Comparison of ENCODE assay signal across 12 cellular contexts in the genomic region with DNA sequence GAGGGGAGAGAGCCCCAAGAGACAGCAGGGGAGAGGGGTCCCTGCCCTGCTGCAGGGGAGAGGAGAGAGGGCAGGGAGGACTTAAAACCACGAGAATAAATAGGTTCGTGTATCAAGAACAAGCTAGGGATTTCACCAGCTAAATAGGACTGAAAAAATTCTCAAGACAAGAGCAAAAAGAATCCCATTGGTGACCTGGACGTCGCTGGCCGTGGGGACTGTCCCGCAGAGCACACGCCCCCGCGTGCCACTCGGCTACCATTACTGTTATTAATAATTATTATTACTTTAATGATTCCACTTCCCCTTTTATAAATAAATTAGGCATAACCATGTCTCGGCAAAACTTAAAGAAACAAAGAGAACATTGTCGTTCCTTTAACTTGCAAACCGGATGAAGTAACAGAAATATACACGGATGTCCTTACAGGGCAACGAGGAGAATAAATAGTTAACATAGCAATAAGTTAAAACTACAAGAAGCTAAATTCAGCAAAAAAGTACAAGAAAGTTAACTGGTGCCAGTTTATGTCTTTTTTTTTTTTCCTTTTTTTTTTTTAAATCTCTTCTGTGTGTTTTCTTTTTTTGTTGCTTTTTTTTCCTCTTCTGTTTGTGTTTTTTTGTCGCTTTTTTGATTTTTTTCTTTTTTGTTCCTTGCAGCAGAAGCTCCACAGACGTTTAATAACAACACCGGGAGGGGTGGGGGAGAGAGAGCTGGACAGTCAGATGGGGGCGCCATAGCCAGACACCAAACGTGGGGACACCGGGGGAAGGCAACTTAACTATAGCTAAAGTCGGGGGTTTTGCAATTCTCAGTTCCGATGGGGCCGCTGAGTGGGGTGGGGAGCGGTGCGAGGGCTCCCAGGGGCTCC. TPM values are rescaled to one million over a fixed set of nuclear protein-coding genes. Genes with fewer than 3 reads are reported as not detected.
DNase-seq lines count a peak whose midpoint lies in the region; ATAC-seq and TF ChIP-seq lines count a peak whose summit lies in the region.
"Had no signal": no experiment of that assay in that cellular context is flagged by ENCODE, and none has a peak within 500 bp of the region (broad histone marks: within the 10 kb centered on the region; RNA-seq: fewer than 3 reads in every experiment).

No MANE protein-coding gene starts in this region.

- peak overlapping the region; percentile 44 for H3K4me3 Mint-ChIP-seq in neural crest cell
- H3K4me3 Mint-ChIP-seq: stimulated activated naive B cell treated with anti-CD40 and anti-IgM and Interleukin-4, amounts not matched to agents 10 μg/mL and 1 μg/mL and 100 μg/mL, for 72 hours had no signal

- H3K4me1 Mint-ChIP-seq in neural crest cell = peaks cover 13% of the 10 kb centered on the region

- intact Hi-C loops in upper lobe of right lung (cut with DNase I) = no loop called here

- no peaks in the 10 kb centered on the region for H3K9me3 ChIP-seq in upper lobe of right lung

- H4K20me1 ChIP-seq in KMS-11 (ENCODE audit: insufficient read depth) = no peaks in the 10 kb centered on the region

- no peaks in the 10 kb centered on the region for H3K4me1 ChIP-seq in KMS-11 (ENCODE audit: low read depth, poor library complexity, severe bottlenecking)
- no peaks in the 10 kb centered on the region for H3K4me1 ChIP-seq in upper lobe of right lung

- no peaks in the 10 kb centered on the region for H3K36me3 Mint-ChIP-seq in neural crest cell (ENCODE audit: low read depth)
- H3K36me3 Mint-ChIP-seq: naive B cell had no signal

- no peak for DNase-seq in GM06990 (ENCODE audit: extremely low read depth, insufficient read length)
- no peak for DNase-seq in brain microvascular endothelial cell
- no peak for DNase-seq in neural crest cell (ENCODE audit: low read depth, low spot score)
- DNase-seq in NCI-H748 treated with DMSO at 0.1 percent for 48 hours (lab: John Stamatoyannopoulos, UW) = no peak
- DNase-seq in UCSD-AML1 (lab: John Stamatoyannopoulos, UW; ENCODE audit: unreplicated experiment) = no peak
- no peak for DNase-seq in NCI-H1930 (lab: John Stamatoyannopoulos, UW)
- DNase-seq in upper lobe of right lung = no peak
- DNase-seq: amniotic stem cell; erythroblast; naive B cell; stimulated activated naive B cell treated with anti-CD40 and anti-IgM and Interleukin-4, amounts not matched to agents 10 μg/mL and 1 μg/mL and 100 μg/mL, for 72 hours had no signal

- no peak overlapping the region for H3K9ac ChIP-seq in KMS-11

- H3K27ac Mint-ChIP-seq in neural crest cell (ENCODE audit: unreplicated experiment) = peak overlapping the region; percentile 81
- H3K27ac Mint-ChIP-seq: stimulated activated naive B cell treated with anti-CD40 and anti-IgM and Interleukin-4, amounts not matched to agents 10 μg/mL and 1 μg/mL and 100 μg/mL, for 72 hours had no signal

- H3K27ac ChIP-seq in KMS-11 (no peak overlapping the region), brain microvascular endothelial cell (no peak overlapping the region), upper lobe of right lung (no peak overlapping the region)

- H3K4me3 ChIP-seq in GM06990 (replicated peaks; ENCODE audit: low read depth, low read length) = peak overlapping the region; percentile 68
- H3K4me3 ChIP-seq in KMS-11 (IDR thresholded peaks at IDR 0.05; ENCODE audit: insufficient read depth, low read depth, low read length) = no peak overlapping the region
- peak overlapping the region; percentile 22 for H3K4me3 ChIP-seq in brain microvascular endothelial cell (ENCODE audit: low read depth, low read length)
- no peak overlapping the region for H3K4me3 ChIP-seq in upper lobe of right lung

- TF ChIP-seq CTCF in GM06990 (IDR thresholded peaks at IDR 0.05; ENCODE audit: insufficient read depth, low read length, poor library complexity, severe bottlenecking) (peak; percentile 78), KMS-11 (conservative IDR thresholded peaks at IDR 0.05; ENCODE audit: low read depth, low read length) (0 out of 2 replicates have a peak, but pooled peaks have one; percentile 16), brain microvascular endothelial cell (IDR thresholded peaks at IDR 0.05; ENCODE audit: low read depth, low read length, missing control alignments) (peak; percentile 55), neural crest cell (conservative IDR thresholded peaks at IDR 0.05) (no peak), upper lobe of right lung (IDR thresholded peaks at IDR 0.05) (no peak)

- H3K27me3 Mint-ChIP-seq in neural crest cell (ENCODE audit: low read depth) = no peaks in the 10 kb centered on the region

- H2AFZ ChIP-seq in KMS-11 (ENCODE audit: low read depth) = no peak overlapping the region

- no peaks in the 10 kb centered on the region for H3K9me3 Mint-ChIP-seq in neural crest cell
- H3K9me3 Mint-ChIP-seq: naive B cell; stimulated activated naive B cell treated with anti-CD40 and anti-IgM and Interleukin-4, amounts not matched to agents 10 μg/mL and 1 μg/mL and 100 μg/mL, for 72 hours had no signal

- ATAC-seq in upper lobe of right lung = no peak

- in situ Hi-C loops in brain microvascular endothelial cell (cut with HindIII; ENCODE audit: low pct_ligation_motif_present, low sequenced_read_pairs) = no loop called here

- H3K79me2 ChIP-seq in KMS-11 (ENCODE audit: insufficient read depth, low read depth) = no peaks in the 10 kb centered on the region

- H3K36me3 ChIP-seq in GM06990 (ENCODE audit: control insufficient read depth, insufficient read depth, low read length) = peaks cover 18% of the 10 kb centered on the region
- H3K36me3 ChIP-seq in KMS-11 (ENCODE audit: insufficient read depth) = no peaks in the 10 kb centered on the region
- peaks cover 24% of the 10 kb centered on the region for H3K36me3 ChIP-seq in brain microvascular endothelial cell (replicated peaks)
- H3K36me3 ChIP-seq in upper lobe of right lung = peaks cover 23% of the 10 kb centered on the region

- H3K4me2 ChIP-seq in KMS-11 = no peak overlapping the region

- H3K27me3 ChIP-seq in GM06990 (replicated peaks; ENCODE audit: control insufficient read depth, insufficient read depth, low read length) (no peaks in the 10 kb centered on the region), KMS-11 (ENCODE audit: insufficient read depth, low read depth) (no peaks in the 10 kb centered on the region; the same call in 1 of the 2 replicates), brain microvascular endothelial cell (replicated peaks) (no peaks in the 10 kb centered on the region), upper lobe of right lung (no peaks in the 10 kb centered on the region)

RNA-seq across cellular contexts. Expression of gene PRKCSH, which starts 16.7 kb away (rescaled TPM):
- total RNA-seq in neural crest cell = 388 and 391 TPM in 2 replicates
- total RNA-seq in upper lobe of right lung = 293 TPM

RNA-seq across cellular contexts. Expression of gene ODAD3, which starts 17.3 kb away (rescaled TPM):
- total RNA-seq in neural crest cell (2.2 and 3.1 TPM in 2 replicates), upper lobe of right lung (0.49 TPM)

RNA-seq across cellular contexts. Expression of gene ELAVL3, which starts 28.7 kb away (rescaled TPM):
- total RNA-seq in neural crest cell = 39.7 and 42.8 TPM in 2 replicates
- total RNA-seq in upper lobe of right lung = not detected

RNA-seq across cellular contexts. Expression of gene RGL3, which starts 33.1 kb away (rescaled TPM):
- 0.30 and 0.55 TPM in 2 replicates for total RNA-seq in neural crest cell
- 54.6 TPM for total RNA-seq in upper lobe of right lung

RNA-seq across cellular contexts. Expression of gene ZNF653, which starts 53.5 kb away (rescaled TPM):
- total RNA-seq in neural crest cell = 17.9 and 19.0 TPM in 2 replicates
- 10.7 TPM for total RNA-seq in upper lobe of right lung

Comparison
In these comparisons a context has a peak if more than half of its experiments do, and no peak if none do; other contexts are left out.
1. H3K4me3 ChIP-seq: peak in GM06990 (single experiment) and brain microvascular endothelial cell (single experiment); none in KMS-11 (single experiment) and upper lobe of right lung (single experiment).
2. CTCF ChIP-seq: peak in GM06990 (single experiment), KMS-11 (single experiment) and brain microvascular endothelial cell (single experiment); none in neural crest cell (single experiment) and upper lobe of right lung (single experiment).
3. RNA of gene ELAVL3, which starts 28.7 kb away (total RNA-seq): 39.7 to 42.8 TPM in neural crest cell; not detected in upper lobe of right lung (single experiment); every median in the first group is over 10 times any median in the second.